ENCODE assay signal across 11 cellular contexts in the genomic region with DNA sequence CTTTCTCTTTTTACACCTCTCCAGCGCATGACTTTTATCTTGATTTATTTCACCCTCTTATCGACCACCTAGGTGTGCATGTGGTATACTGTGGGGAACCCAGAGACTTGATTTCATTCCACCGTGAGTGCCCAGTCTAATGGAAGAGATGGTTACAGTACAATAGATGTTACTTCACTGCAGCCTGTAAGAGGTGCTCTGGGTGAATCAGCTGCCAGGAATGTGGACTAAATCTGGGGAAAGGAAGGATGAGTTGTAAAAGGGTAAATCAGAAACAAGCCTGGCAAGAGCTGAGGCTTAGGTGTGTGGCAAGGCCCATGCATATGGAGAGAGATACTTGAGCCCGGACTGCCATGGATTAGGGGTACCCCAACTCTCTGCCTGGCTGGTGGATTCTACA. TPM values are rescaled to one million over a fixed set of nuclear protein-coding genes. Genes with fewer than 3 reads are reported as not detected.
DNase-seq lines count a peak whose midpoint lies in the region; ATAC-seq and TF ChIP-seq lines count a peak whose summit lies in the region.
"Had no signal": no experiment of that assay in that cellular context is flagged by ENCODE, and none has a peak within 500 bp of the region (broad histone marks: within the 10 kb centered on the region; RNA-seq: fewer than 3 reads in every experiment).

No MANE protein-coding gene starts in this region.

- no peak for TF ChIP-seq POLR2A in ovary (IDR thresholded peaks at IDR 0.05)

- no peak for TF ChIP-seq EP300 in ovary (IDR thresholded peaks at IDR 0.05)

- H3K4me1 ChIP-seq in Panc1 (ENCODE audit: control insufficient read depth, insufficient read depth, low read length) (peaks cover 15% of the 10 kb centered on the region), ovary (ENCODE audit: insufficient read depth) (peaks cover 18% of the 10 kb centered on the region)

- peaks cover 12% of the 10 kb centered on the region for H3K36me3 ChIP-seq in Panc1 (ENCODE audit: control insufficient read depth, insufficient read depth, low read length)
- H3K36me3 ChIP-seq in ovary: no peaks in the 10 kb centered on the region

- H3K36me3 Mint-ChIP-seq in Calu3 (ENCODE audit: insufficient read depth, unreplicated experiment) (peaks cover 5% of the 10 kb centered on the region), osteocyte (ENCODE audit: unreplicated experiment) (peaks cover 9% of the 10 kb centered on the region), progenitor cell of endocrine pancreas (ENCODE audit: insufficient read depth) (peaks cover 14% of the 10 kb centered on the region)
- H3K36me3 Mint-ChIP-seq in activated naive CD8-positive, alpha-beta T cell treated with anti-CD3 and anti-CD28 coated beads for 36 hours: peaks cover 27% of the 10 kb centered on the region

- intact Hi-C loops in Calu3 (cut with micrococcal nuclease; ENCODE audit: unreplicated experiment) (loop anchor here (10.0 kb wide), 1 partner anchor 66 kb away; no protein-coding TSS in a partner anchor), Panc1 (cut with micrococcal nuclease; ENCODE audit: unreplicated experiment) (no loop called here), ovary (cut with DNase I) (loop anchor here in 2 of 4 donors (10.0 kb wide), 2 partner anchors 214 to 784 kb away; a partner anchor contains a TSS)

- BruUV-seq in Calu3 (replicated peaks; lab: Mats Ljungman, UMichigan) (no TSS peak), Panc1 (replicated peaks; lab: Mats Ljungman, UMichigan) (no TSS peak)

- H3K27ac Mint-ChIP-seq in Calu3 (ENCODE audit: unreplicated experiment) (no peak overlapping the region), osteocyte (ENCODE audit: unreplicated experiment) (peak overlapping the region; percentile 63), progenitor cell of endocrine pancreas (no peak overlapping the region)
- no peak overlapping the region for H3K27ac Mint-ChIP-seq in activated naive CD8-positive, alpha-beta T cell treated with anti-CD3 and anti-CD28 coated beads for 36 hours

- H3K4me3 Mint-ChIP-seq in Calu3 (ENCODE audit: low read depth, unreplicated experiment): peak overlapping the region; percentile 9
- no peak overlapping the region for H3K4me3 Mint-ChIP-seq in osteocyte (ENCODE audit: unreplicated experiment)
- H3K4me3 Mint-ChIP-seq in progenitor cell of endocrine pancreas (ENCODE audit: low read depth): no peak overlapping the region
- no peak overlapping the region for H3K4me3 Mint-ChIP-seq in activated naive CD8-positive, alpha-beta T cell treated with anti-CD3 and anti-CD28 coated beads for 36 hours

- TF ChIP-seq CTCF in Calu3 (IDR thresholded peaks at IDR 0.05; ENCODE audit: unreplicated experiment) (no peak), Panc1 (IDR thresholded peaks at IDR 0.05) (no peak), fibroblast of pulmonary artery (IDR thresholded peaks at IDR 0.05; ENCODE audit: low read length, missing control alignments) (no peak), osteocyte (IDR thresholded peaks at IDR 0.05) (no peak), progenitor cell of endocrine pancreas (IDR thresholded peaks at IDR 0.05; ENCODE audit: unreplicated experiment) (no peak), ovary (IDR thresholded peaks at IDR 0.05) (no peak)

- POLR2A ChIA-PET in Panc1 (lab: Charles Lee): no interaction called here

- WGBS in ovary, 3 donors: 76 to 81% (median 78%) methylated on average over 4 of the region's 4 CpGs

- H3K27ac ChIP-seq in Panc1 (ENCODE audit: low read length) (no peak overlapping the region), ovary (no peak overlapping the region)

- H3K4me1 Mint-ChIP-seq in Calu3 (ENCODE audit: low read depth, unreplicated experiment) (peaks cover 46% of the 10 kb centered on the region), osteocyte (ENCODE audit: unreplicated experiment) (peaks cover 50% of the 10 kb centered on the region), progenitor cell of endocrine pancreas (ENCODE audit: low read depth) (peaks cover 30% of the 10 kb centered on the region)
- peaks cover 80% of the 10 kb centered on the region for H3K4me1 Mint-ChIP-seq in activated naive CD8-positive, alpha-beta T cell treated with anti-CD3 and anti-CD28 coated beads for 36 hours

- H3K4me3 ChIP-seq in Panc1 (ENCODE audit: low read depth in 2 of 2, low read length in 2 of 2) (no peak overlapping the region), fibroblast of pulmonary artery (replicated peaks; ENCODE audit: low read depth, low read length) (no peak overlapping the region), ovary (no peak overlapping the region)

- H3K9me3 ChIP-seq in Panc1 (ENCODE audit: control insufficient read depth, insufficient read depth, low read depth, low read length) (no peaks in the 10 kb centered on the region), ovary (no peaks in the 10 kb centered on the region)

- peak; percentile 77 for ATAC-seq in Panc1

- H3K9me3 Mint-ChIP-seq in Calu3 (ENCODE audit: low read depth, unreplicated experiment) (no peaks in the 10 kb centered on the region), osteocyte (ENCODE audit: unreplicated experiment) (no peaks in the 10 kb centered on the region), progenitor cell of endocrine pancreas (ENCODE audit: low read depth) (no peaks in the 10 kb centered on the region)
- H3K9me3 Mint-ChIP-seq in activated naive CD8-positive, alpha-beta T cell treated with anti-CD3 and anti-CD28 coated beads for 36 hours: no peaks in the 10 kb centered on the region

- DNase-seq in Calu3 (peak; percentile 23), Panc1 (ENCODE audit: low read depth, low spot score) (peak; percentile 45), fibroblast of pulmonary artery (ENCODE audit: low read depth) (peak; percentile 70), osteocyte (ENCODE audit: extremely low spot score, unreplicated experiment) (no peak), progenitor cell of endocrine pancreas (ENCODE audit: low spot score, unreplicated experiment) (no peak), ovary (no peak)
- no peak for DNase-seq in activated naive CD8-positive, alpha-beta T cell treated with anti-CD3 and anti-CD28 coated beads for 36 hours
- no peak for DNase-seq in stimulated activated CD4-positive, alpha-beta T cell treated with anti-CD3 and anti-CD28 coated beads, Interleukin-4, amount 100 ng/mL, for 1 hour
- DNase-seq: activated CD8-positive, alpha-beta memory T cell treated with anti-CD3 and anti-CD28 coated beads, Interleukin-2, amount 50 U/mL, for 4 hours; H7; stimulated activated CD4-positive, alpha-beta T cell treated with anti-CD3 and anti-CD28 coated beads, Interleukin-15, amount 100 ng/mL, for 24 hours had no signal

- in situ Hi-C loops in Panc1 (cut with HindIII; ENCODE audit: low pct_unique_long_range_greater_than_20kb, low sequenced_read_pairs): no loop called here

- CTCF ChIA-PET in Calu3 (lab: Charles Lee) (interaction anchor here (0.6 to 0.9 kb wide), 3 partner anchors 64 to 312 kb away, joined by 3 to 5 read pairs (median 3); no protein-coding TSS in a partner anchor), Panc1 (lab: Charles Lee) (no interaction called here)

- H3K27me3 Mint-ChIP-seq in Calu3 (ENCODE audit: unreplicated experiment) (no peaks in the 10 kb centered on the region), osteocyte (ENCODE audit: unreplicated experiment) (no peaks in the 10 kb centered on the region), progenitor cell of endocrine pancreas (no peaks in the 10 kb centered on the region)
- H3K27me3 Mint-ChIP-seq in activated naive CD8-positive, alpha-beta T cell treated with anti-CD3 and anti-CD28 coated beads for 36 hours: no peaks in the 10 kb centered on the region

- no peaks in the 10 kb centered on the region for H3K27me3 ChIP-seq in Panc1 (ENCODE audit: control insufficient read depth, insufficient read depth, low read length)
- no peaks in the 10 kb centered on the region for H3K27me3 ChIP-seq in ovary

RNA-seq across cellular contexts. Expression of a gene that starts 7.4 kb away (rescaled TPM):
- 16.5 and 20.1 TPM in 2 replicates for total RNA-seq in Calu3 (2022)
- 27.6 TPM for total RNA-seq in Panc1 (2021; ENCODE audit: unreplicated experiment)
- polyA plus RNA-seq in Panc1 (2012; ENCODE audit: insufficient read length): 10.4 TPM
- 15.6 and 16.3 TPM in 2 replicates for total RNA-seq in osteocyte
- total RNA-seq in progenitor cell of endocrine pancreas: 39.8 and 41.9 TPM in 2 replicates
- total RNA-seq in activated naive CD8-positive, alpha-beta T cell treated with anti-CD3 and anti-CD28 coated beads for 36 hours: 10 to 100 TPM; 19.1 to 19.9 TPM
- 10 to 100 TPM; 10.2 to 20.2 (median 14.6) TPM for total RNA-seq in ovary
- 1 to 10 TPM; 5.1 to 7.3 TPM for polyA plus RNA-seq in ovary

Comparison
In these comparisons a context has a peak if more than half of its experiments do, and no peak if none do; other contexts are left out.
1. DNase-seq: peak in Calu3 (single experiment), Panc1 (single experiment) and fibroblast of pulmonary artery (single experiment); none in osteocyte (single experiment), progenitor cell of endocrine pancreas (single experiment), activated naive CD8-positive, alpha-beta T cell treated with anti-CD3 and anti-CD28 coated beads for 36 hours (single experiment), stimulated activated CD4-positive, alpha-beta T cell treated with anti-CD3 and anti-CD28 coated beads, Interleukin-4, amount 100 ng/mL, for 1 hour (single experiment) and ovary (0 of 5).